ENCODE assay signal across 8 cellular contexts in genomic region chr19:5804516-5805464, GRCh38. TPM values are rescaled to one million over a fixed set of nuclear protein-coding genes. Genes with fewer than 3 reads are reported as not detected.
DNase-seq lines count a peak whose midpoint lies in the region; ATAC-seq and TF ChIP-seq lines count a peak whose summit lies in the region.

NRTN (plus strand) TSS chr19:5805067; CDS start chr19:5824166, 19,099 bp downstream.

- peaks cover 6% of the 10 kb centered on the region for H3K4me1 ChIP-seq in mammary epithelial cell (ENCODE audit: insufficient read depth, low read length)
- peaks cover 17 to 36% (median 19%) of the 10 kb centered on the region in 4 donors for H3K4me1 ChIP-seq in upper lobe of left lung

- peak within 1 kb of the TSS; percentile 95 for H3K4me2 ChIP-seq in mammary epithelial cell (ENCODE audit: insufficient read depth, low read depth, low read length)

- H3K27ac Mint-ChIP-seq in memory B cell, result peak within 1 kb of the TSS; percentile 20

- H3K36me3 ChIP-seq in mammary epithelial cell (ENCODE audit: insufficient read depth, low read length) (no peaks in the 10 kb centered on the region), upper lobe of left lung (no peaks in the 10 kb centered on the region)

- dilution Hi-C loops in mammary epithelial cell (cut with HindIII; ENCODE audit: low sequenced_read_pairs), result loop anchor here (5.0 to 10.0 kb wide), 4 partner anchors 103 to 200 kb away; no protein-coding TSS in a partner anchor

- TF ChIP-seq CTCF in mammary epithelial cell (conservative IDR thresholded peaks at IDR 0.05 in 1 of 2, IDR thresholded peaks at IDR 0.05 in 1 of 2; ENCODE audit: extremely low read depth in 1 of 2, insufficient read depth in 1 of 2, low read depth in 1 of 2, low read length in 2 of 2), result no peak
- TF ChIP-seq CTCF in upper lobe of left lung (IDR thresholded peaks at IDR 0.05), result no peak

- TF ChIP-seq EP300 in upper lobe of left lung (IDR thresholded peaks at IDR 0.05), result no peak

- in situ Hi-C loops in mammary epithelial cell (cut with MboI; ENCODE audit: low sequenced_read_pairs in 2 of 2), result loop anchor here (5.0 to 10.0 kb wide), 2 partner anchors 88 to 100 kb away; partner anchors contain the start of genes NDUFA11 (in 1 of the 2) and VMAC (in 1 of the 2)

- H3K27me3 Mint-ChIP-seq in memory B cell, result peaks cover 17% of the 10 kb centered on the region

- CTCF ChIA-PET in mammary epithelial cell (lab: Charles Lee; ENCODE audit: low non-redundant PET), result interaction anchor here (0.6 to 1.1 kb wide), 5 partner anchors 27 to 321 kb away, joined by 3 to 6 read pairs (median 4); no protein-coding TSS in a partner anchor

- intact Hi-C loops in mammary epithelial cell (cut with micrococcal nuclease), result loop anchor here (1.0 to 10.0 kb wide), 5 partner anchors 10 to 320 kb away; no protein-coding TSS in a partner anchor

- H3K4me1 Mint-ChIP-seq in memory B cell, result peaks cover 19% of the 10 kb centered on the region

- no peaks in the 10 kb centered on the region for H3K36me3 Mint-ChIP-seq in memory B cell

- H2AFZ ChIP-seq in mammary epithelial cell (ENCODE audit: low read depth, low read length), result peak within 1 kb of the TSS; percentile 83

- ATAC-seq in memory B cell (ENCODE audit: low read depth) (peak; percentile 42), upper lobe of left lung (ENCODE audit: low FRiP score in 2 of 2) (peak; percentile 28 to 53)

- no peaks in the 10 kb centered on the region for H3K79me2 ChIP-seq in mammary epithelial cell (ENCODE audit: insufficient read depth, low read length)

- no peak within 1 kb of the TSS for H3K9ac ChIP-seq in mammary epithelial cell (ENCODE audit: insufficient read depth, low read length)

- no peaks in the 10 kb centered on the region for H3K9me3 ChIP-seq in mammary epithelial cell (replicated peaks; ENCODE audit: insufficient read depth, low read length)
- H3K9me3 ChIP-seq in upper lobe of left lung, result no peaks in the 10 kb centered on the region

- no peak for TF ChIP-seq POLR2A in upper lobe of left lung (IDR thresholded peaks at IDR 0.05)

- peak; percentile 4 for DNase-seq in NCI-H1694 (lab: John Stamatoyannopoulos, UW)
- no peak for DNase-seq in NCI-H1694 treated with DMSO at 0.1 percent for 48 hours (lab: John Stamatoyannopoulos, UW)
- DNase-seq in T-helper 1 cell, result peak; percentile 38 to 55 (median 42)
- DNase-seq in mammary epithelial cell, result no peak
- DNase-seq in memory B cell (ENCODE audit: low spot score in 2 of 2), result peak in 1 of 2 donors; percentile 58
- DNase-seq in upper lobe of left lung, result peak; percentile 36 to 88
- no peak for DNase-seq in pons (ENCODE audit: low spot score)
- no peak for DNase-seq in MV-4-11 (lab: John Stamatoyannopoulos, UW)

- 4% methylated on average over 15 of the region's 107 CpGs for WGBS in mammary epithelial cell (ENCODE audit: low coverage, missing lambda C conversion rate)
- 4 to 6% methylated on average over 18 to 28 of the region's 107 CpGs for WGBS in upper lobe of left lung, 2 donors

- peak within 1 kb of the TSS; percentile 67 for H3K4me3 Mint-ChIP-seq in memory B cell

- H3K4me3 ChIP-seq in mammary epithelial cell (replicated peaks in 1 of 3; ENCODE audit: insufficient read depth in 1 of 3, low read depth in 2 of 3, low read length in 3 of 3) (peak within 1 kb of the TSS in 2 of 3 experiments; percentile 8 to 37), upper lobe of left lung (peak within 1 kb of the TSS in 3 of 4 donors; percentile 42 to 47 (median 42))

- H3K27ac ChIP-seq in mammary epithelial cell (ENCODE audit: insufficient read depth, low read depth, low read length) (no peak within 1 kb of the TSS), upper lobe of left lung (peak within 1 kb of the TSS; percentile 32 to 47 (median 34))

- H3K9me3 Mint-ChIP-seq in memory B cell, result no peaks in the 10 kb centered on the region

- H3K27me3 ChIP-seq in mammary epithelial cell (ENCODE audit: insufficient read depth, low read length) (peaks cover 6% of the 10 kb centered on the region), upper lobe of left lung (peaks cover 0 to 29% (median 13%) of the 10 kb centered on the region in 4 donors)

- BruUV-seq in mammary epithelial cell (replicated peaks; lab: Mats Ljungman, UMichigan), result no TSS peak

- H4K20me1 ChIP-seq in mammary epithelial cell (ENCODE audit: insufficient read depth, low read length), result no peaks in the 10 kb centered on the region

RNA-seq across cellular contexts. Expression of gene NRTN, which starts in this region (rescaled TPM):
- total RNA-seq in mammary epithelial cell (under 1 TPM in 1 of 2 donors, not detected in 1; 0.17 TPM), upper lobe of left lung (10 to 100 TPM in 1 of 6 donors, 1 to 10 TPM in 4, under 1 TPM in 1; 0.77 to 13.3 (median 4.5) TPM)
- not detected for polyA plus RNA-seq in mammary epithelial cell
- not detected for polyA minus RNA-seq in mammary epithelial cell

Comparison
In these comparisons a context has a peak if more than half of its experiments do, and no peak if none do; other contexts are left out.
1. DNase-seq: peak in NCI-H1694 (single experiment), T-helper 1 cell (5 of 5) and upper lobe of left lung (2 of 2); none in NCI-H1694 treated with DMSO at 0.1 percent for 48 hours (single experiment), mammary epithelial cell (single experiment), pons (single experiment) and MV-4-11 (single experiment).